In the genomic region with DNA sequence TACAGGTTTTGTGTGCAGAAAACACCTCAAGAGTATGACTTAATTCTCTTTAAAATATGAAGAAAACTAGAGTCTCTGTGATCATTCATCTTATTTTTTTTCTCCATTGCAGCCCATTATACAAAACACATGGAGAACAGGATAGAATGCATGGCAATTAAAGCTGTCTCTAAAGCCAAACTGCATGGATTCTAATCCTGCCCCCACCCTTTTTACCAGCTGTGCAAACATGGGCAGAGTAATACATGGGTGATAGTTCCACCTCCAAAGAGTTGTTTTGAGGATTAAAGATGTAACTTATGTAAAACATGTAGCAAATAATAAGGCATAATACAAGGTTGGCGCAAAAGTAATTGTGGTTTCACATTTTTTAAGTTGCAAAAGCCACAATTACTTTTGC, we compare ENCODE assay signal across 15 cellular contexts.
"Had no signal": no experiment of that assay in that cellular context is flagged by ENCODE, and none has a peak within 500 bp of the region (broad histone marks: within the 10 kb centered on the region; RNA-seq: fewer than 3 reads in every experiment).

No MANE protein-coding gene starts in this region.

- DNase-seq: activated CD4-positive, alpha-beta memory T cell treated with anti-CD3 and anti-CD28 coated beads, Interleukin-2, amount 10 ng/mL, durations not matched to agents 7 days and 5 days; activated CD4-positive, alpha-beta T cell treated with anti-CD3 and anti-CD28 coated beads for 4 hours; activated effector memory CD4-positive, alpha-beta T cell treated with anti-CD3 and anti-CD28 coated beads, Interleukin-2, amount 50 U/mL, for 16 hours; activated T-cell treated with anti-CD3 and anti-CD28 coated beads, Interleukin-2, amount 50 U/mL, for 4 hours; amniotic stem cell; dorsolateral prefrontal cortex; erythroblast; left colon; midbrain; psoas muscle; right lobe of liver; spleen; upper lobe of left lung had no signal

- ATAC-seq: activated naive CD4-positive, alpha-beta T cell treated with anti-CD3 and anti-CD28 coated beads, Interleukin-2, amount 50 U/mL, for 72 hours; activated T-cell treated with anti-CD3 and anti-CD28 coated beads, Interleukin-2, amount 50 U/mL, for 4 hours; left colon; psoas muscle; right lobe of liver; WTC11 had no signal
